ENCODE assay signal across 8 cellular contexts in the genomic region with DNA sequence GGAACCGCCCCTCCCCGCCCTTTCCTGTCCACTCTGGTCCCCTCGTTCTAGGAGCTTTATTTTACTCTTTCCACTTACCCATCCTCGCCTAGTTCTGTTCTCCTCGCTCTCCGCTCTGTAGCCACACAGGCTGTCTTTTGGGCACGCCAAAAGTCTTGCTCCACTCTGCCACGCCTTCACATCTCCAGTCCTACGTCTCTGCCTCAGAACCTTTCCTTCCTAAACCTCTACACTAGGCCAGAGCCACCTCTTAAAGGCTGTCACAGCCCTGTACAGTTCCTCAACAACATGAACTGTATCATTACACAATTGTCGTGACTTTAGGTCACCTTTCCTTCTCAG. TPM values are rescaled to one million over a fixed set of nuclear protein-coding genes. Genes with fewer than 3 reads are reported as not detected.
DNase-seq lines count a peak whose midpoint lies in the region; ATAC-seq and TF ChIP-seq lines count a peak whose summit lies in the region.

No MANE protein-coding gene starts in this region.

- H3K27ac ChIP-seq in VCaP (peak overlapping the region; percentile 91), skin epidermis (peak overlapping the region; percentile 83 to 99 (median 94))

- peak; percentile 3 for ATAC-seq in GM19463 (IDR thresholded peaks at IDR 0.05; ENCODE audit: unreplicated experiment)

- peak overlapping the region; percentile 94 for H3K27ac Mint-ChIP-seq in glutamatergic neuron (ENCODE audit: unreplicated experiment)

- DNase-seq in glutamatergic neuron (no peak), cerebellar nuclear complex (lab: John Stamatoyannopoulos, UW) (no peak), NCI-H1436 (lab: John Stamatoyannopoulos, UW) (no peak), NCI-H82 treated with DMSO at 0.1 percent for 48 hours (lab: John Stamatoyannopoulos, UW; ENCODE audit: unreplicated experiment) (no peak), foreskin melanocyte (no peak)

- H3K9me3 Mint-ChIP-seq in glutamatergic neuron (ENCODE audit: unreplicated experiment): peaks cover 11% of the 10 kb centered on the region

- peak overlapping the region; percentile 49 to 77 (median 69) for H3K4me3 ChIP-seq in skin epidermis

- H3K4me3 Mint-ChIP-seq in glutamatergic neuron (ENCODE audit: unreplicated experiment): peak overlapping the region; percentile 95

- peaks cover 7% of the 10 kb centered on the region for H3K4me1 Mint-ChIP-seq in glutamatergic neuron (ENCODE audit: low read depth, unreplicated experiment)

- peaks cover 7% of the 10 kb centered on the region for H3K27me3 Mint-ChIP-seq in glutamatergic neuron (ENCODE audit: unreplicated experiment)

- no peaks in the 10 kb centered on the region for H3K36me3 Mint-ChIP-seq in glutamatergic neuron (ENCODE audit: unreplicated experiment)

- TF ChIP-seq CTCF in VCaP (conservative IDR thresholded peaks at IDR 0.05) (no peak), glutamatergic neuron (IDR thresholded peaks at IDR 0.05; ENCODE audit: partially characterized antibody, unreplicated experiment) (no peak)

RNA-seq across cellular contexts. Expression of gene ARPP19, which starts 0.4 kb away (rescaled TPM):
- 219 TPM for total RNA-seq in glutamatergic neuron (ENCODE audit: unreplicated experiment)

RNA-seq across cellular contexts. Expression of gene MYO5A, which starts 40.5 kb away (rescaled TPM):
- 61.0 TPM for total RNA-seq in glutamatergic neuron (ENCODE audit: unreplicated experiment)
